ENCODE assay signal across 14 cellular contexts in genomic region chr4:107069049-107069448, GRCh38. TPM values are rescaled to one million over a fixed set of nuclear protein-coding genes. Genes with fewer than 3 reads are reported as not detected.
DNase-seq lines count a peak whose midpoint lies in the region; ATAC-seq and TF ChIP-seq lines count a peak whose summit lies in the region.
"Had no signal": no experiment of that assay in that cellular context is flagged by ENCODE, and none has a peak within 500 bp of the region (broad histone marks: within the 10 kb centered on the region; RNA-seq: fewer than 3 reads in every experiment).

No MANE protein-coding gene starts in this region.

- DNase-seq in M059J (ENCODE audit: low read depth) (peak; percentile 45), brain microvascular endothelial cell (peak; percentile 80), epidermal melanocyte (ENCODE audit: insufficient read length, low spot score) (no peak), mucosa of descending colon (no peak)
- DNase-seq in stimulated activated effector memory CD8-positive, alpha-beta T cell treated with anti-CD3 and anti-CD28 coated beads, Interleukin-12 subunit alpha, Interleukin-12 subunit beta, amount 100 ng/mL, for 72 hours (ENCODE audit: low spot score in 2 of 2): no peak
- DNase-seq: activated T-cell treated with anti-CD3 and anti-CD28 coated beads, Interleukin-2, amount 50 U/mL, for 4 hours; DMS53; left ventricle myocardium inferior; NCI-H2029; posterior cingulate gyrus; RPMI8226 had no signal

- no peak overlapping the region for H3K27ac Mint-ChIP-seq in stimulated activated effector memory CD8-positive, alpha-beta T cell treated with anti-CD3 and anti-CD28 coated beads, Interleukin-12 subunit alpha, Interleukin-12 subunit beta, amount 100 ng/mL, for 72 hours

- no peaks in the 10 kb centered on the region for H3K36me3 Mint-ChIP-seq in stimulated activated effector memory CD8-positive, alpha-beta T cell treated with anti-CD3 and anti-CD28 coated beads, Interleukin-12 subunit alpha, Interleukin-12 subunit beta, amount 100 ng/mL, for 72 hours

- ATAC-seq in GM19328 (IDR thresholded peaks at IDR 0.05; ENCODE audit: unreplicated experiment) (peak; percentile 76), mucosa of descending colon (no peak), HG03571 (IDR thresholded peaks at IDR 0.05; ENCODE audit: unreplicated experiment) (no peak)
- ATAC-seq in stimulated activated effector memory CD8-positive, alpha-beta T cell treated with anti-CD3 and anti-CD28 coated beads, Interleukin-12 subunit alpha, Interleukin-12 subunit beta, amount 100 ng/mL, for 72 hours: peak; percentile 83
- ATAC-seq: activated T-cell treated with anti-CD3 and anti-CD28 coated beads, Interleukin-2, amount 50 U/mL, for 4 hours; foreskin keratinocyte had no signal

- no peaks in the 10 kb centered on the region for H3K4me1 Mint-ChIP-seq in stimulated activated effector memory CD8-positive, alpha-beta T cell treated with anti-CD3 and anti-CD28 coated beads, Interleukin-12 subunit alpha, Interleukin-12 subunit beta, amount 100 ng/mL, for 72 hours

- no peaks in the 10 kb centered on the region for H3K36me3 ChIP-seq in brain microvascular endothelial cell (replicated peaks)
- no peaks in the 10 kb centered on the region for H3K36me3 ChIP-seq in mucosa of descending colon (ENCODE audit: low read depth)
- H3K36me3 ChIP-seq: left ventricle myocardium inferior had no signal

- H3K9me3 ChIP-seq in mucosa of descending colon: no peaks in the 10 kb centered on the region
- H3K9me3 ChIP-seq: left ventricle myocardium inferior had no signal

- in situ Hi-C loops in brain microvascular endothelial cell (cut with HindIII; ENCODE audit: low pct_ligation_motif_present, low sequenced_read_pairs): no loop called here

- H3K27me3 ChIP-seq in brain microvascular endothelial cell (replicated peaks): no peaks in the 10 kb centered on the region

- H3K4me3 Mint-ChIP-seq in stimulated activated effector memory CD8-positive, alpha-beta T cell treated with anti-CD3 and anti-CD28 coated beads, Interleukin-12 subunit alpha, Interleukin-12 subunit beta, amount 100 ng/mL, for 72 hours: no peak overlapping the region
- H3K4me3 Mint-ChIP-seq: activated T-cell treated with anti-CD3 and anti-CD28 coated beads, Interleukin-2, amount 50 U/mL, for 4 hours had no signal

- intact Hi-C loops in mucosa of descending colon (cut with DNase I, micrococcal nuclease): no loop called here

- H3K4me3 ChIP-seq in brain microvascular endothelial cell (ENCODE audit: low read depth, low read length) (no peak overlapping the region), mucosa of descending colon (no peak overlapping the region)
- H3K4me3 ChIP-seq: left ventricle myocardium inferior had no signal

- H3K27ac ChIP-seq in brain microvascular endothelial cell: no peak overlapping the region
- H3K27ac ChIP-seq: foreskin keratinocyte, left ventricle myocardium inferior had no signal

- peaks cover under 1% of the 10 kb centered on the region for H3K9me3 Mint-ChIP-seq in stimulated activated effector memory CD8-positive, alpha-beta T cell treated with anti-CD3 and anti-CD28 coated beads, Interleukin-12 subunit alpha, Interleukin-12 subunit beta, amount 100 ng/mL, for 72 hours
- H3K9me3 Mint-ChIP-seq: activated T-cell treated with anti-CD3 and anti-CD28 coated beads, Interleukin-2, amount 50 U/mL, for 4 hours had no signal

- TF ChIP-seq CTCF in brain microvascular endothelial cell (IDR thresholded peaks at IDR 0.05; ENCODE audit: low read depth, low read length, missing control alignments) (no peak), mucosa of descending colon (IDR thresholded peaks at IDR 0.05) (no peak)

- no peaks in the 10 kb centered on the region for H3K4me1 ChIP-seq in mucosa of descending colon (ENCODE audit: low read depth)
- H3K4me1 ChIP-seq: foreskin keratinocyte, left ventricle myocardium inferior had no signal

RNA-seq across cellular contexts. Expression of gene DKK2, which starts 32.9 kb away (rescaled TPM):
- total RNA-seq in M059J (2014; rRNA removed; shearing (Covaris generic)): 0.25 and 0.74 TPM in 2 replicates
- 1 to 10 TPM in 1 of 3 donors, under 1 TPM in 1, not detected in 1; 0.36 to 4.3 TPM for total RNA-seq in mucosa of descending colon
- total RNA-seq: activated T-cell treated with anti-CD3 and anti-CD28 coated beads, Interleukin-2, amount 50 U/mL, for 4 hours had no signal

Comparison
In these comparisons a context has a peak if more than half of its experiments do, and no peak if none do; other contexts are left out.
1. ATAC-seq: peak in GM19328 (single experiment) and stimulated activated effector memory CD8-positive, alpha-beta T cell treated with anti-CD3 and anti-CD28 coated beads, Interleukin-12 subunit alpha, Interleukin-12 subunit beta, amount 100 ng/mL, for 72 hours (single experiment); none in mucosa of descending colon (single experiment) and HG03571 (single experiment).
2. DNase-seq: peak in M059J (single experiment) and brain microvascular endothelial cell (single experiment); none in stimulated activated effector memory CD8-positive, alpha-beta T cell treated with anti-CD3 and anti-CD28 coated beads, Interleukin-12 subunit alpha, Interleukin-12 subunit beta, amount 100 ng/mL, for 72 hours (0 of 2), epidermal melanocyte (single experiment) and mucosa of descending colon (0 of 3).